20 cellular contexts compared by ENCODE assay signal in genomic region chr15:72216079-72216478, GRCh38. TPM values are rescaled to one million over a fixed set of nuclear protein-coding genes. Genes with fewer than 3 reads are reported as not detected.
"Had no signal": no experiment of that assay in that cellular context is flagged by ENCODE, and none has a peak within 500 bp of the region (broad histone marks: within the 10 kb centered on the region; RNA-seq: fewer than 3 reads in every experiment).

No MANE protein-coding gene starts in this region.

- H3K27me3 ChIP-seq: gastroesophageal sphincter, heart left ventricle, left lung, right atrium auricular region had no signal

- H3K27me3 Mint-ChIP-seq: activated T-helper 17 cell treated with anti-CD3 and anti-CD28 coated beads, Interleukin-2, amount 50 U/mL, for 72 hours; progenitor cell of endocrine pancreas had no signal

- H3K4me3 Mint-ChIP-seq: activated T-helper 17 cell treated with anti-CD3 and anti-CD28 coated beads, Interleukin-2, amount 50 U/mL, for 72 hours; stimulated activated effector memory CD8-positive, alpha-beta T cell treated with anti-CD3 and anti-CD28 coated beads, Interleukin-12 subunit alpha, Interleukin-12 subunit beta, amount 100 ng/mL, for 72 hours had no signal

- FAIRE-seq: endometrium had no signal

- H3K4me3 ChIP-seq: gastroesophageal sphincter, heart left ventricle, left lung, right atrium auricular region had no signal

- H3K9me3 ChIP-seq: gastroesophageal sphincter, heart left ventricle, left lung, right atrium auricular region had no signal

- H3K9me3 Mint-ChIP-seq: activated T-helper 17 cell treated with anti-CD3 and anti-CD28 coated beads, Interleukin-2, amount 50 U/mL, for 72 hours; stimulated activated effector memory CD8-positive, alpha-beta T cell treated with anti-CD3 and anti-CD28 coated beads, Interleukin-12 subunit alpha, Interleukin-12 subunit beta, amount 100 ng/mL, for 72 hours had no signal

- H3K27ac Mint-ChIP-seq: activated T-helper 17 cell treated with anti-CD3 and anti-CD28 coated beads, Interleukin-2, amount 50 U/mL, for 72 hours; progenitor cell of endocrine pancreas; stimulated activated effector memory CD8-positive, alpha-beta T cell treated with anti-CD3 and anti-CD28 coated beads, Interleukin-12 subunit alpha, Interleukin-12 subunit beta, amount 100 ng/mL, for 72 hours had no signal

- ATAC-seq: activated T-helper 17 cell treated with anti-CD3 and anti-CD28 coated beads, Interleukin-2, amount 50 U/mL, for 72 hours; gastroesophageal sphincter; heart left ventricle; left lung; stimulated activated effector memory CD8-positive, alpha-beta T cell treated with anti-CD3 and anti-CD28 coated beads, Interleukin-12 subunit alpha, Interleukin-12 subunit beta, amount 100 ng/mL, for 72 hours had no signal

- DNase-seq: activated CD4-positive, alpha-beta T cell treated with anti-CD3 and anti-CD28 coated beads for 1 hour; activated CD8-positive, alpha-beta memory T cell treated with anti-CD3 and anti-CD28 coated beads for 24 hours; activated CD8-positive, alpha-beta memory T cell treated with anti-CD3 and anti-CD28 coated beads, Interleukin-2, amount 50 U/mL, for 48 hours; activated naive CD4-positive, alpha-beta T cell; aorta; cerebellar nuclear complex; cortex of kidney; heart left ventricle; left lung; stimulated activated CD4-positive, alpha-beta T cell treated with anti-CD3 and anti-CD28 coated beads, Interleukin-4, amount 100 ng/mL, for 24 hours; WERI-Rb-1 had no signal

- H3K27ac ChIP-seq: gastroesophageal sphincter, left lung, right atrium auricular region, WERI-Rb-1 had no signal

RNA-seq across cellular contexts. Expression of gene GRAMD2A, which starts 18.5 kb away (rescaled TPM):
- total RNA-seq: mononuclear cell; osteoblast; T-helper 2 cell treated with Interferon-gamma antibody and Interleukin-4, amounts not matched to agents 100 ng/mL and 5 ng/mL, for 36 hours had no signal
